Comparison of ENCODE assay signal across 9 cellular contexts in genomic region chr15:81336568-81336967, GRCh38. TPM values are rescaled to one million over a fixed set of nuclear protein-coding genes. Genes with fewer than 3 reads are reported as not detected.
DNase-seq lines count a peak whose midpoint lies in the region; ATAC-seq and TF ChIP-seq lines count a peak whose summit lies in the region.
"Had no signal": no experiment of that assay in that cellular context is flagged by ENCODE, and none has a peak within 500 bp of the region (broad histone marks: within the 10 kb centered on the region; RNA-seq: fewer than 3 reads in every experiment).

No MANE protein-coding gene starts in this region.

- no peak overlapping the region for H3K4me3 Mint-ChIP-seq in CD4-positive, alpha-beta T cell

- H3K4me1 ChIP-seq in HCT116 (ENCODE audit: control insufficient read depth in 1 of 2, insufficient read depth in 2 of 2, low read length in 2 of 2) (peaks cover 15 to 16% of the 10 kb centered on the region in 2 experiments), sigmoid colon (peaks cover 0 to 29% (median 20%) of the 10 kb centered on the region in 4 donors), vagina (peaks cover 27% of the 10 kb centered on the region)

- TF ChIP-seq CTCF in CD4-positive, alpha-beta T cell (IDR thresholded peaks at IDR 0.05) = peak; percentile 71
- peak; percentile 48 to 59 (median 59); a peak in 5 of 6 replicates for TF ChIP-seq CTCF in HCT116 (IDR thresholded peaks at IDR 0.05 in 2 of 3, conservative IDR thresholded peaks at IDR 0.05 in 1 of 3; ENCODE audit: borderline replicate concordance in 1 of 3, insufficient read depth in 1 of 3, low read depth in 2 of 3, low read length in 2 of 3)
- TF ChIP-seq CTCF in sigmoid colon (IDR thresholded peaks at IDR 0.05) = no peak
- TF ChIP-seq CTCF in vagina (IDR thresholded peaks at IDR 0.05) = no peak

- H3K36me3 ChIP-seq in HCT116 (ENCODE audit: control insufficient read depth in 1 of 2, insufficient read depth in 2 of 2, low read length in 2 of 2) = no peaks in the 10 kb centered on the region
- no peaks in the 10 kb centered on the region for H3K36me3 ChIP-seq in sigmoid colon
- no peaks in the 10 kb centered on the region for H3K36me3 ChIP-seq in vagina

- no peak for ATAC-seq in CD4-positive, alpha-beta T cell (ENCODE audit: poor library complexity)
- ATAC-seq in HCT116 = peak; percentile 80

- RAD21 ChIA-PET in HCT116 (lab: Charles Lee; ENCODE audit: low non-redundant PET in 1 of 2, low total read pairs in 2 of 2, uncharacterized antibody in 2 of 2, unreplicated experiment in 2 of 2) = interaction anchor here (1.0 to 1.7 kb wide), 2 partner anchors 62 kb away, joined by 6 to 13 read pairs; no protein-coding TSS in a partner anchor

- no peak overlapping the region for H3K27ac ChIP-seq in CD4-positive, alpha-beta T cell (ENCODE audit: low read depth, low read length)
- H3K27ac ChIP-seq in HCT116 (ENCODE audit: low read depth, low read length) = no peak overlapping the region
- H3K27ac ChIP-seq in sigmoid colon = no peak overlapping the region
- no peak overlapping the region for H3K27ac ChIP-seq in vagina

- no peaks in the 10 kb centered on the region for H3K27me3 ChIP-seq in CD4-positive, alpha-beta T cell (ENCODE audit: control insufficient read depth, insufficient read depth, low read length)
- no peaks in the 10 kb centered on the region for H3K27me3 ChIP-seq in HCT116 (ENCODE audit: insufficient read depth, low read length)
- no peaks in the 10 kb centered on the region for H3K27me3 ChIP-seq in sigmoid colon
- H3K27me3 ChIP-seq in vagina = no peaks in the 10 kb centered on the region

- POLR2A ChIA-PET in CD4-positive, alpha-beta T cell (lab: Charles Lee) = interaction anchor here (0.7 to 1.1 kb wide), 3 partner anchors 13 to 50 kb away, joined by 3 to 5 read pairs (median 3); partner anchors contain the start of gene STARD5
- POLR2A ChIA-PET in HCT116 (lab: Charles Lee) = interaction anchor here (0.6 to 1.6 kb wide), 2 partner anchors 13 to 53 kb away, joined by 3 to 5 read pairs; partner anchors contain the start of gene STARD5

- H3K9me3 Mint-ChIP-seq in CD4-positive, alpha-beta T cell = no peaks in the 10 kb centered on the region

- no peaks in the 10 kb centered on the region for H3K79me2 ChIP-seq in HCT116 (ENCODE audit: insufficient read depth, low read length)

- intact Hi-C loops in CD4-positive, alpha-beta T cell (cut with DNase I, micrococcal nuclease) = loop anchor here (1.0 to 5.0 kb wide), 4 partner anchors 60 to 230 kb away; no protein-coding TSS in a partner anchor
- intact Hi-C loops in HCT116 (cut with micrococcal nuclease) (loop anchor here (1.0 kb wide), 2 partner anchors 61 to 64 kb away; no protein-coding TSS in a partner anchor), sigmoid colon (cut with DNase I) (loop anchor here (5.0 kb wide), 2 partner anchors 59 to 61 kb away; no protein-coding TSS in a partner anchor), vagina (cut with DNase I) (no loop called here)

- CTCF ChIA-PET in CD4-positive, alpha-beta T cell (lab: Charles Lee) = interaction anchor here (0.7 to 3.7 kb wide), 6 partner anchors 10 to 74 kb away, joined by 3 to 21 read pairs (median 4); partner anchors contain the start of gene STARD5
- CTCF ChIA-PET in HCT116 (lab: Charles Lee) = interaction anchor here (0.6 to 1.1 kb wide), 6 partner anchors 9 to 230 kb away, joined by 3 to 17 read pairs (median 6); partner anchors contain the start of gene STARD5

- H3K9ac ChIP-seq in HCT116 (ENCODE audit: low read length) = no peak overlapping the region

- H4K20me1 ChIP-seq in HCT116 (ENCODE audit: insufficient read depth) = no peaks in the 10 kb centered on the region

- 87 to 89% methylated on average over 4 of the region's 4 CpGs for WGBS in sigmoid colon, 2 donors

- no peak overlapping the region for H3K4me2 ChIP-seq in HCT116 (ENCODE audit: low read length)

- H3K27ac Mint-ChIP-seq in CD4-positive, alpha-beta T cell = no peak overlapping the region

- no TSS peak for BruUV-seq in HCT116 (replicated peaks; lab: Mats Ljungman, UMichigan)

- H3K4me3 ChIP-seq in HCT116 (replicated peaks in 1 of 2; ENCODE audit: low read depth in 1 of 2, low read length in 2 of 2) (no peak overlapping the region), sigmoid colon (no peak overlapping the region), vagina (no peak overlapping the region)

- TF ChIP-seq RAD21 in HCT116 (IDR thresholded peaks at IDR 0.05; ENCODE audit: low read depth) = peak; percentile 73

- no peak for TF ChIP-seq EP300 in sigmoid colon (IDR thresholded peaks at IDR 0.05)

- no peaks in the 10 kb centered on the region for H3K9me2 ChIP-seq in HCT116 (ENCODE audit: insufficient read depth)

- no peaks in the 10 kb centered on the region for H3K36me3 Mint-ChIP-seq in CD4-positive, alpha-beta T cell (ENCODE audit: low read depth)

- H3K4me1 Mint-ChIP-seq in CD4-positive, alpha-beta T cell (ENCODE audit: low read depth) = peaks cover 13% of the 10 kb centered on the region

- H3K27me3 Mint-ChIP-seq in CD4-positive, alpha-beta T cell = no peaks in the 10 kb centered on the region

- H3K9me3 ChIP-seq in CD4-positive, alpha-beta T cell (ENCODE audit: control insufficient read depth, low read length) = no peaks in the 10 kb centered on the region
- H3K9me3 ChIP-seq in HCT116 (ENCODE audit: control insufficient read depth in 1 of 2, insufficient read depth in 1 of 2, low read depth in 1 of 2, low read length in 2 of 2) (no peaks in the 10 kb centered on the region), sigmoid colon (no peaks in the 10 kb centered on the region), vagina (no peaks in the 10 kb centered on the region)

- peak in 7 of 10 experiments; percentile 23 to 50 (median 32) for DNase-seq in CD4-positive, alpha-beta T cell
- DNase-seq in HCT116 (ENCODE audit: low read depth, low spot score) (peak; percentile 3), kidney tubule cell (ENCODE audit: low spot score) (peak; percentile 13), sigmoid colon (no peak), NCI-H2029 treated with DMSO at 0.1 percent for 48 hours (lab: John Stamatoyannopoulos, UW) (no peak), DMS153 (lab: John Stamatoyannopoulos, UW) (no peak), vagina (ENCODE audit: extremely low spot score in 2 of 2) (no peak)
- peak; percentile 26 to 47 for DNase-seq in activated CD4-positive, alpha-beta T cell treated with anti-CD3 and anti-CD28 coated beads for 4 hours

- TF ChIP-seq POLR2A in HCT116 (IDR thresholded peaks at IDR 0.05; ENCODE audit: borderline replicate concordance, extremely low read depth, insufficient read depth, insufficient read length) (no peak), sigmoid colon (IDR thresholded peaks at IDR 0.05) (no peak), vagina (IDR thresholded peaks at IDR 0.05) (no peak)

- H2AFZ ChIP-seq in HCT116 (ENCODE audit: low read depth, low read length, poor library complexity, severe bottlenecking) = no peak overlapping the region

TF ChIP-seq in HCT116, 20 proteins besides CTCF, POLR2A, EP300 and RAD21:
- no peak for TF ChIP-seq ZNF274 (IDR thresholded peaks at IDR 0.05; ENCODE audit: low read depth, low read length)
- TF ChIP-seq TCF7L2 (IDR thresholded peaks at IDR 0.05; ENCODE audit: borderline replicate concordance, extremely low read depth, insufficient read depth, insufficient read length) = no peak

RNA-seq across cellular contexts. Expression of gene STARD5, which starts 12.6 kb away (rescaled TPM):
- 1 to 10 TPM; 9.7 to 9.8 TPM for total RNA-seq in CD4-positive, alpha-beta T cell
- total RNA-seq in HCT116 (2021; ENCODE audit: unreplicated experiment) (4.0 TPM), sigmoid colon (1 to 10 TPM in 3 of 4 donors, under 1 TPM in 1; 0.66 to 6.4 (median 3.0) TPM), vagina (28.0 TPM)
- 4.3 and 5.3 TPM in 2 replicates for polyA plus RNA-seq in HCT116 (2012)
- 10 to 100 TPM; 21.2 to 26.1 (median 22.8) TPM for polyA plus RNA-seq in sigmoid colon

RNA-seq across cellular contexts. Expression of gene TMC3, which starts 37.4 kb away (rescaled TPM):
- not detected for total RNA-seq in CD4-positive, alpha-beta T cell
- total RNA-seq in HCT116 (2021; ENCODE audit: unreplicated experiment) (not detected), sigmoid colon (under 1 TPM; 0.55 to 0.82 (median 0.70) TPM), vagina (2.7 TPM)
- polyA plus RNA-seq in HCT116 (2012) = 0.01 TPM in 1 of 2 replicates, not detected in the other
- under 1 TPM in 1 of 3 donors, not detected in 2; 0.25 TPM for polyA plus RNA-seq in sigmoid colon
- total RNA-seq: dermis microvascular lymphatic vessel endothelial cell had no signal

Comparison
In these comparisons a context has a peak if more than half of its experiments do, and no peak if none do; other contexts are left out.
1. DNase-seq: peak in CD4-positive, alpha-beta T cell (7 of 10), HCT116 (single experiment), activated CD4-positive, alpha-beta T cell treated with anti-CD3 and anti-CD28 coated beads for 4 hours (2 of 2) and kidney tubule cell (single experiment); none in sigmoid colon (single experiment), NCI-H2029 treated with DMSO at 0.1 percent for 48 hours (single experiment), DMS153 (single experiment) and vagina (0 of 2).
2. CTCF ChIP-seq: peak in CD4-positive, alpha-beta T cell (single experiment) and HCT116 (3 of 3); none in sigmoid colon (0 of 4) and vagina (0 of 3).